ENCODE assay signal across 1 cellular context in the genomic region with DNA sequence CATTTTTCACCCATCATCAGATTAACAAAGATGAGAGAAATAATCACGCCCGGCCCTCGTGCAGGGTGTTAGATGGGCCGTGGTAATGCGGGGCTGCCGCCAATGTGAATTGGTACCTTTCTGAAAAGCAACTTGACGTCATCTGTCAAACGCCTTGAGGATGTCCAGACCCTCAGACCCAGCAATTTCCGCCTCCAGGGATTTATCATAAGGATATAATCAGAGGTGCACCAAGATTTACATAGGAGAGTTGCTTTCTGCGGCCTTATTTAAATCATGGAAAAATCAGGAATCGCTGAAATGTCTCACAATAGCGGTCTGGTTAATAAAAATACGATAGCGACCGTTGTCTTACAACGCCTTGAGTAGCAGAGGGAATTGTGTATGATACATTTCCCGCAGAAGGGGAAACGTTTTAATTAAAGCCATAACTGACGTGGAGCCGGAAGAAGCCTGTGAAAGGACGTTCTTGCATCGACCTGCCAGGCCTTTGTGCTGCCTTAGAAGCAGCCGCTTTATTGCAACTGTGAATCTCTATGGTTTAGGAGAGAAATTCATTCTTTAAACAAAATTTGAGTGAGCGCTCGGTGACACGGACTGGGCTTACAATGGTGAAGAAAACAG.
TF ChIP-seq lines count a peak whose summit lies in the region.

No MANE protein-coding gene starts in this region.

TF ChIP-seq in K562, 482 proteins besides CTCF, POLR2A, EP300 and RAD21:
- TF ChIP-seq, protein P1, sequence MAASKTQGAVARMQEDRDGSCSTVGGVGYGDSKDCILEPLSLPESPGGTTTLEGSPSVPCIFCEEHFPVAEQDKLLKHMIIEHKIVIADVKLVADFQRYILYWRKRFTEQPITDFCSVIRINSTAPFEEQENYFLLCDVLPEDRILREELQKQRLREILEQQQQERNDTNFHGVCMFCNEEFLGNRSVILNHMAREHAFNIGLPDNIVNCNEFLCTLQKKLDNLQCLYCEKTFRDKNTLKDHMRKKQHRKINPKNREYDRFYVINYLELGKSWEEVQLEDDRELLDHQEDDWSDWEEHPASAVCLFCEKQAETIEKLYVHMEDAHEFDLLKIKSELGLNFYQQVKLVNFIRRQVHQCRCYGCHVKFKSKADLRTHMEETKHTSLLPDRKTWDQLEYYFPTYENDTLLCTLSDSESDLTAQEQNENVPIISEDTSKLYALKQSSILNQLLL (CRISPR knock-in tag; IDR thresholded peaks at IDR 0.05; ENCODE audit: borderline replicate concordance), result peak; percentile 18; the same call in 1 of the 2 replicates
- TF ChIP-seq SNIP1 (IDR thresholded peaks at IDR 0.05; ENCODE audit: low read depth), result no peak
- peak; percentile 83; the same call in 1 of the 2 replicates for TF ChIP-seq ZNF408 (CRISPR knock-in tag; IDR thresholded peaks at IDR 0.05; ENCODE audit: low read depth)
- TF ChIP-seq, protein P2, sequence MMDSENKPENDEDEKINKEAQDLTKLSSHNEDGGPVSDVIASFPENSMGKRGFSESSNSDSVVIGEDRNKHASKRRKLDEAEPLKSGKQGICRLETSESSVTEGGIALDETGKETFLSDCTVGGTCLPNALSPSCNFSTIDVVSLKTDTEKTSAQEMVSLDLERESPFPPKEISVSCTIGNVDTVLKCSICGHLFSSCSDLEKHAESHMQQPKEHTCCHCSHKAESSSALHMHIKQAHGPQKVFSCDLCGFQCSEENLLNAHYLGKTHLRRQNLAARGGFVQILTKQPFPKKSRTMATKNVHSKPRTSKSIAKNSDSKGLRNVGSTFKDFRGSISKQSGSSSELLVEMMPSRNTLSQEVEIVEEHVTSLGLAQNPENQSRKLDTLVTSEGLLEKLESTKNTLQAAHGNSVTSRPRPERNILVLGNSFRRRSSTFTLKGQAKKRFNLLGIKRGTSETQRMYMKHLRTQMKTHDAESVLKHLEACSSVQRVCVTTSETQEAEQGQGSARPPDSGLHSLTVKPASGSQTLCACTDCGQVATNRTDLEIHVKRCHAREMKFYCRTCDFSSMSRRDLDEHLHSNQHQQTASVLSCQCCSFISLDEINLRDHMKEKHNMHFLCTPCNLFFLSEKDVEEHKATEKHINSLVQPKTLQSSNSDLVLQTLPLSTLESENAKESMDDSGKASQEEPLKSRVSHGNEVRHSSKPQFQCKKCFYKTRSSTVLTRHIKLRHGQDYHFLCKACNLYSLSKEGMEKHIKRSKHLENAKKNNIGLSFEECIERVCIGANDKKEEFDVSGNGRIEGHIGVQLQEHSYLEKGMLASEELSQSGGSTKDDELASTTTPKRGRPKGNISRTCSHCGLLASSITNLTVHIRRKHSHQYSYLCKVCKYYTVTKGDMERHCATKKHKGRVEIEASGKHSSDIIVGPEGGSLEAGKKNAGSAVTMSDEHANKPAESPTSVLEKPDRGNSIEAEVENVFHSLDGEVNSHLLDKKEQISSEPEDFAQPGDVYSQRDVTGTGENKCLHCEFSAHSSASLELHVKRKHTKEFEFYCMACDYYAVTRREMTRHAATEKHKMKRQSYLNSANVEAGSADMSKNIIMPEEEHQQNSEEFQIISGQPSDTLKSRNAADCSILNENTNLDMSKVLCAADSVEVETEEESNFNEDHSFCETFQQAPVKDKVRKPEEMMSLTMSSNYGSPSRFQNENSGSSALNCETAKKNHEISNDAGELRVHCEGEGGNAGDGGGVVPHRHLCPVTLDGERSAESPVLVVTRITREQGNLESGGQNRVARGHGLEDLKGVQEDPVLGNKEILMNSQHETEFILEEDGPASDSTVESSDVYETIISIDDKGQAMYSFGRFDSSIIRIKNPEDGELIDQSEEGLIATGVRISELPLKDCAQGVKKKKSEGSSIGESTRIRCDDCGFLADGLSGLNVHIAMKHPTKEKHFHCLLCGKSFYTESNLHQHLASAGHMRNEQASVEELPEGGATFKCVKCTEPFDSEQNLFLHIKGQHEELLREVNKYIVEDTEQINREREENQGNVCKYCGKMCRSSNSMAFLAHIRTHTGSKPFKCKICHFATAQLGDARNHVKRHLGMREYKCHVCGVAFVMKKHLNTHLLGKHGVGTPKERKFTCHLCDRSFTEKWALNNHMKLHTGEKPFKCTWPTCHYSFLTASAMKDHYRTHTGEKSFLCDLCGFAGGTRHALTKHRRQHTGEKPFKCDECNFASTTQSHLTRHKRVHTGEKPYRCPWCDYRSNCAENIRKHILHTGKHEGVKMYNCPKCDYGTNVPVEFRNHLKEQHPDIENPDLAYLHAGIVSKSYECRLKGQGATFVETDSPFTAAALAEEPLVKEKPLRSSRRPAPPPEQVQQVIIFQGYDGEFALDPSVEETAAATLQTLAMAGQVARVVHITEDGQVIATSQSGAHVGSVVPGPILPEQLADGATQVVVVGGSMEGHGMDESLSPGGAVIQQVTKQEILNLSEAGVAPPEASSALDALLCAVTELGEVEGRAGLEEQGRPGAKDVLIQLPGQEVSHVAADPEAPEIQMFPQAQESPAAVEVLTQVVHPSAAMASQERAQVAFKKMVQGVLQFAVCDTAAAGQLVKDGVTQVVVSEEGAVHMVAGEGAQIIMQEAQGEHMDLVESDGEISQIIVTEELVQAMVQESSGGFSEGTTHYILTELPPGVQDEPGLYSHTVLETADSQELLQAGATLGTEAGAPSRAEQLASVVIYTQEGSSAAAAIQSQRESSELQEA (IDR thresholded peaks at IDR 0.05; ENCODE audit: low read depth), result no peak
